Comparison of ENCODE assay signal across 8 cellular contexts in the genomic region with DNA sequence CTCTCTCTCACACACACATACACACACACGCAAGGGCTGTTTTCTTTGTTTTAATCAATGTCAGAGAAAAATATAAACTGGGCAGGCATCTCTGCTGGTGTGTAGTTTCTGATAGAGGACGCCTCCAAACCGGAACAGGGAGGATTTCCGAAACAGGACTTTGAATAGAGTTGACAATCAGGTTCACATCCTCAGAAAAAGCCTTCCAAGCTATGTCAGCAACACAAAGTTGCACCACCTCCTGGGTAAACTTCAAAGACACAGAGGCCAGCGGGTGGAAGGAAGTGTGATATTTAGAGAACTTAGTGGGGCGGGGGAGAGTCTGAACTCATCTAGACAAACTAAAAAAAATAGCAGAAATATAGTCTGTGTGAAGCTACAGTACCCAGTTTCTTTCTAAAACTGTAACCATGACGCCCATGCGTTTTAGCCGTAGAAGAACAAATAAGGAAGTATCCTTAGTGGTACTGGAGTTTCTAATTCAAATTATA. TPM values are rescaled to one million over a fixed set of nuclear protein-coding genes. Genes with fewer than 3 reads are reported as not detected.
DNase-seq lines count a peak whose midpoint lies in the region; FAIRE-seq and TF ChIP-seq lines count a peak whose summit lies in the region.

No MANE protein-coding gene starts in this region.

- H3K27me3 ChIP-seq in H7 (ENCODE audit: control insufficient read depth, insufficient read depth, low read length): peaks cover 50% of the 10 kb centered on the region
- H3K27me3 ChIP-seq in small intestine (ENCODE audit: control insufficient read depth in 2 of 2, insufficient read depth in 2 of 2, low read length in 2 of 2): peaks cover 0 to 4% of the 10 kb centered on the region in 2 donors

- peaks cover 0 to 2% of the 10 kb centered on the region in 2 donors for H3K4me1 ChIP-seq in small intestine (ENCODE audit: control insufficient read depth in 2 of 2, insufficient read depth in 1 of 2, low read depth in 1 of 2, low read length in 1 of 2)

- in situ Hi-C loops in astrocyte of the cerebellum (cut with HindIII; ENCODE audit: low sequenced_read_pairs): no loop called here

- H3K27ac ChIP-seq in small intestine (ENCODE audit: low read depth in 1 of 2, low read length in 1 of 2): peak overlapping the region; percentile 62 to 84

- DNase-seq in AML-193 (lab: John Stamatoyannopoulos, UW) (peak; percentile 95), H7 (peak; percentile 9), SKM-1 treated with dmso at 0.1 percent for 144 hours (lab: John Stamatoyannopoulos, UW; ENCODE audit: unreplicated experiment) (peak; percentile 93), astrocyte of the cerebellum (ENCODE audit: low read depth) (no peak), inferior parietal cortex (ENCODE audit: extremely low spot score) (peak; percentile 16), small intestine (peak; percentile 54), amniotic stem cell (lab: John Stamatoyannopoulos, UW) (no peak), HuH-7.5 (ENCODE audit: low spot score) (no peak)

- H3K4me3 ChIP-seq in H7 (ENCODE audit: insufficient read depth, low read depth, low read length) (peak overlapping the region; percentile 65; the same call in 1 of the 2 replicates), astrocyte of the cerebellum (ENCODE audit: low read depth, low read length) (peak overlapping the region; percentile 74), small intestine (ENCODE audit: low read depth in 1 of 2, low read length in 2 of 2) (peak overlapping the region; percentile 39 to 65)

- no peak for FAIRE-seq in small intestine (lab: Jason Lieb, UNC)

- TF ChIP-seq CTCF in astrocyte of the cerebellum (IDR thresholded peaks at IDR 0.05; ENCODE audit: low read depth, low read length, missing control alignments): no peak

- H3K9me3 ChIP-seq in small intestine (ENCODE audit: control insufficient read depth, low read depth): no peaks in the 10 kb centered on the region

- H3K36me3 ChIP-seq in H7 (replicated peaks; ENCODE audit: control insufficient read depth, insufficient read depth, low read length) (no peaks in the 10 kb centered on the region), small intestine (ENCODE audit: control insufficient read depth in 2 of 2, insufficient read depth in 2 of 2, low read length in 2 of 2) (no peaks in the 10 kb centered on the region)

- 3 to 5% (median 5%) methylated on average over 9 of the region's 9 CpGs for WGBS in small intestine, 3 donors

RNA-seq across cellular contexts. Expression of a gene that starts 1.2 kb away (rescaled TPM):
- total RNA-seq in H7 (2014; rRNA removed; shearing (Covaris generic)): 1.00 and 2.5 TPM in 2 replicates
- polyA plus RNA-seq in small intestine: 1 to 10 TPM in 2 of 3 donors, under 1 TPM in 1; 0.27 to 1.8 (median 1.3) TPM

Comparison
In these comparisons a context has a peak if more than half of its experiments do, and no peak if none do; other contexts are left out.
1. DNase-seq: peak in AML-193 (2 of 2), H7 (single experiment), SKM-1 treated with dmso at 0.1 percent for 144 hours (single experiment), inferior parietal cortex (single experiment) and small intestine (single experiment); none in astrocyte of the cerebellum (single experiment), amniotic stem cell (single experiment) and HuH-7.5 (single experiment).
2. Peak in every context shown above with its lines, with median percentiles within 50 percentile points of each other: H3K4me3 ChIP-seq.